1 cellular context compared by ENCODE assay signal in genomic region chr7:139294241-139294640, GRCh38.
A peak's percentile ranks its signal among the peaks of the same experiment; 100 is the strongest.
TF ChIP-seq lines count a peak whose summit lies in the region.

No MANE protein-coding gene starts in this region.

TF ChIP-seq in HepG2, 621 proteins besides CTCF, POLR2A, EP300 and RAD21 (continued from another document):
- TF ChIP-seq ZNF280B (CRISPR knock-in tag; IDR thresholded peaks at IDR 0.05; ENCODE audit: borderline replicate concordance) = no peak
- TF ChIP-seq ZNF747 (CRISPR knock-in tag; IDR thresholded peaks at IDR 0.05; ENCODE audit: borderline replicate concordance) = 0 out of 2 replicates have a peak, but pooled peaks have one; percentile 2
- no peak for TF ChIP-seq KLF9 (CRISPR knock-in tag; IDR thresholded peaks at IDR 0.05; ENCODE audit: low read depth)
- TF ChIP-seq ZBTB7B (CRISPR knock-in tag; IDR thresholded peaks at IDR 0.05) = no peak
- TF ChIP-seq NR2F1 (CRISPR knock-in tag; IDR thresholded peaks at IDR 0.05) = no peak
